In the genomic region with DNA sequence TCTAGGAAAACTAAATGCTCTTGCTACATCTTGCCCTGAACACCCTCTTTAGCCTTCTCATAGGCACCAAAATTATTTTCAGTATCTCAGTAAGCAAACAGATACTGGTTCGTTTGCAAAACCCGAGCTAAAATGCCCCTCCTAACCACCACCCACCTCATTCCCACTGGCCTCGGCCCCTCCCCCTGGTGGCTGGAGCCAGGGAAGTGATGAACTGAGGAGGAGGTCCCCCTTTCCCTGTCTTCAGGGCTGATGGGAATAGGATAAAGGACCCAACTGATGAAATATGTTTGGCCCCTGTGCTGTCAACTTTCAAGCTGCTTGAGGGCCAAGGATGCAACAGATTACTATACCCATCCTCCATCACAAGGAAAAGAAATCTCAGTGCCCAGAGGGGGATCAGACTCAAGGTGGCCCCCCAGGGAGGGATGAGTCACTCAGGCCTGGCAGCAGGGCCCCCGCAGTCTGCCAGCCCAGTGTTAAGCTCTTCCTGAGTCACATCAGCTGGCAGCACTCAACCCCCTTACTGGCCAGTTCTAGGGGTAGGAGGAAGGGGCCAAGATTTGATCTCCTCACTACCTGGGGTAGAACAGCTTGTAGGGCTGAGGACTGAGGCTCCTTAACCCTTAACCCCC, we compare ENCODE assay signal across 9 cellular contexts. TPM values are rescaled to one million over a fixed set of nuclear protein-coding genes. Genes with fewer than 3 reads are reported as not detected.
DNase-seq lines count a peak whose midpoint lies in the region; ATAC-seq and TF ChIP-seq lines count a peak whose summit lies in the region.
"Had no signal": no experiment of that assay in that cellular context is flagged by ENCODE, and none has a peak within 500 bp of the region (broad histone marks: within the 10 kb centered on the region; RNA-seq: fewer than 3 reads in every experiment).

No MANE protein-coding gene starts in this region.

- no peaks in the 10 kb centered on the region for H3K27me3 Mint-ChIP-seq in CD8-positive, alpha-beta T cell (ENCODE audit: low read depth)
- H3K27me3 Mint-ChIP-seq in nephron progenitor cell (ENCODE audit: low read depth, poor library complexity), result peaks cover 5% of the 10 kb centered on the region

- peak overlapping the region; percentile 52 for H3K27ac Mint-ChIP-seq in CD8-positive, alpha-beta T cell
- peak overlapping the region; percentile 62 for H3K27ac Mint-ChIP-seq in nephron progenitor cell

- CTCF ChIA-PET in CD8-positive, alpha-beta T cell (lab: Charles Lee), result interaction anchor here (1.1 to 5.3 kb wide), 8 partner anchors 9 to 212 kb away, joined by 3 to 27 read pairs (median 8); a partner anchor contains a TSS

- no peak for DNase-seq in CD8-positive, alpha-beta T cell
- peak; percentile 54 for DNase-seq in NCI-H226
- DNase-seq in dorsolateral prefrontal cortex, result peak in 1 of 10 donors; percentile 34
- peak; percentile 21 for DNase-seq in nephron progenitor cell
- DNase-seq in activated CD4-positive, alpha-beta T cell treated with anti-CD3 and anti-CD28 coated beads, Interleukin-2, amount 50 U/mL, for 1 hour, result no peak
- DNase-seq: NCI-H345 had no signal

- H3K36me3 ChIP-seq in CD8-positive, alpha-beta T cell (ENCODE audit: insufficient read depth, low read length), result peaks cover 30% of the 10 kb centered on the region

- H3K4me1 ChIP-seq in CD8-positive, alpha-beta T cell (ENCODE audit: insufficient read depth, low read length), result peaks cover 21% of the 10 kb centered on the region

- no peaks in the 10 kb centered on the region for H3K9me3 ChIP-seq in CD8-positive, alpha-beta T cell (ENCODE audit: low read length)

- intact Hi-C loops in CD8-positive, alpha-beta T cell (cut with DNase I, micrococcal nuclease), result no loop called here
- intact Hi-C loops in dorsolateral prefrontal cortex (cut with DNase I), result loop anchor here (5.0 kb wide), 3 partner anchors 34 to 134 kb away; a partner anchor contains a TSS

- POLR2A ChIA-PET in CD8-positive, alpha-beta T cell (lab: Charles Lee), result interaction anchor here (0.5 to 3.0 kb wide), 6 partner anchors 9 to 244 kb away, joined by 3 to 18 read pairs (median 3); a partner anchor contains a TSS

- H3K4me1 Mint-ChIP-seq in CD8-positive, alpha-beta T cell (ENCODE audit: low read depth), result peaks cover 21% of the 10 kb centered on the region
- H3K4me1 Mint-ChIP-seq in nephron progenitor cell, result peaks cover 34% of the 10 kb centered on the region

- H3K27ac ChIP-seq in CD8-positive, alpha-beta T cell (ENCODE audit: low read depth, low read length), result no peak overlapping the region
- peak overlapping the region in 12 of 59 donors; percentile 28 to 94 (median 90) for H3K27ac ChIP-seq in dorsolateral prefrontal cortex

- H3K9me3 Mint-ChIP-seq in CD8-positive, alpha-beta T cell, result no peaks in the 10 kb centered on the region
- H3K9me3 Mint-ChIP-seq in nephron progenitor cell, result no peaks in the 10 kb centered on the region

- H3K4me3 ChIP-seq in CD8-positive, alpha-beta T cell (ENCODE audit: low read depth, low read length), result peak overlapping the region; percentile 99
- peak overlapping the region in 51 of 59 donors; percentile 8 to 98 (median 91) for H3K4me3 ChIP-seq in dorsolateral prefrontal cortex

- no peaks in the 10 kb centered on the region for H3K27me3 ChIP-seq in CD8-positive, alpha-beta T cell (ENCODE audit: insufficient read depth, low read length)
- H3K27me3 ChIP-seq in dorsolateral prefrontal cortex, result no peaks in the 10 kb centered on the region

- H3K36me3 Mint-ChIP-seq in CD8-positive, alpha-beta T cell, result peaks cover 47% of the 10 kb centered on the region
- peaks cover 43% of the 10 kb centered on the region for H3K36me3 Mint-ChIP-seq in nephron progenitor cell (ENCODE audit: low read depth)

- no peak for TF ChIP-seq CTCF in CD8-positive, alpha-beta T cell (IDR thresholded peaks at IDR 0.05)
- TF ChIP-seq CTCF in dorsolateral prefrontal cortex (IDR thresholded peaks at IDR 0.05 in 54 of 56, conservative IDR thresholded peaks at IDR 0.05 in 2 of 56; ENCODE audit: low read depth in 1 of 56, partially characterized antibody in 56 of 56) (no peak), nephron progenitor cell (IDR thresholded peaks at IDR 0.05) (no peak)

- peak overlapping the region; percentile 94 for H3K4me3 Mint-ChIP-seq in CD8-positive, alpha-beta T cell
- peak overlapping the region; percentile 93 for H3K4me3 Mint-ChIP-seq in nephron progenitor cell

- no peak for ATAC-seq in CD8-positive, alpha-beta T cell
- ATAC-seq in HG03565 (IDR thresholded peaks at IDR 0.05; ENCODE audit: unreplicated experiment), result no peak
- ATAC-seq in HG02852 (IDR thresholded peaks at IDR 0.05; ENCODE audit: unreplicated experiment), result no peak
- no peak for ATAC-seq in HG02678 (IDR thresholded peaks at IDR 0.05; ENCODE audit: unreplicated experiment)

RNA-seq across cellular contexts. Expression of a gene that starts 1.7 kb away (rescaled TPM):
- total RNA-seq in CD8-positive, alpha-beta T cell, result 10 to 100 TPM; 27.7 to 29.9 TPM
- 10 to 100 TPM; 32.7 to 75.7 (median 55.2) TPM for total RNA-seq in dorsolateral prefrontal cortex

RNA-seq across cellular contexts. Expression of a gene that starts 10.3 kb away (rescaled TPM):
- total RNA-seq in CD8-positive, alpha-beta T cell, result 10 to 100 TPM; 29.5 to 38.8 TPM
- total RNA-seq in dorsolateral prefrontal cortex, result 10 to 100 TPM; 10.0 to 26.9 (median 17.8) TPM

RNA-seq across cellular contexts. Expression of a gene that starts 26.6 kb away (rescaled TPM):
- total RNA-seq in CD8-positive, alpha-beta T cell, result not detected
- 1 to 10 TPM in 18 of 120 experiments, under 1 TPM in 22, not detected in 80; 0.20 to 2.8 (median 0.97) TPM for total RNA-seq in dorsolateral prefrontal cortex

RNA-seq across cellular contexts. Expression of a gene that starts 32.3 kb away (rescaled TPM):
- total RNA-seq in CD8-positive, alpha-beta T cell, result 1 to 10 TPM; 6.8 to 7.4 TPM
- total RNA-seq in dorsolateral prefrontal cortex, result 10 to 100 TPM; 32.1 to 66.4 (median 49.1) TPM

RNA-seq across cellular contexts. Expression of a gene that starts 34.7 kb away (rescaled TPM):
- 10 to 100 TPM; 41.0 to 41.6 TPM for total RNA-seq in CD8-positive, alpha-beta T cell
- 100 to 1,000 TPM in 18 of 120 experiments, 10 to 100 TPM in 102; 40.1 to 117 (median 86.4) TPM for total RNA-seq in dorsolateral prefrontal cortex

Comparison
In these comparisons a context has a peak if more than half of its experiments do, and no peak if none do; other contexts are left out.
1. DNase-seq: peak in NCI-H226 (single experiment) and nephron progenitor cell (single experiment); none in CD8-positive, alpha-beta T cell (0 of 7) and activated CD4-positive, alpha-beta T cell treated with anti-CD3 and anti-CD28 coated beads, Interleukin-2, amount 50 U/mL, for 1 hour (single experiment).
2. intact Hi-C loops: an anchor here in dorsolateral prefrontal cortex (5.0 kb wide); none called in CD8-positive, alpha-beta T cell.